12 cellular contexts compared by ENCODE assay signal in the genomic region with DNA sequence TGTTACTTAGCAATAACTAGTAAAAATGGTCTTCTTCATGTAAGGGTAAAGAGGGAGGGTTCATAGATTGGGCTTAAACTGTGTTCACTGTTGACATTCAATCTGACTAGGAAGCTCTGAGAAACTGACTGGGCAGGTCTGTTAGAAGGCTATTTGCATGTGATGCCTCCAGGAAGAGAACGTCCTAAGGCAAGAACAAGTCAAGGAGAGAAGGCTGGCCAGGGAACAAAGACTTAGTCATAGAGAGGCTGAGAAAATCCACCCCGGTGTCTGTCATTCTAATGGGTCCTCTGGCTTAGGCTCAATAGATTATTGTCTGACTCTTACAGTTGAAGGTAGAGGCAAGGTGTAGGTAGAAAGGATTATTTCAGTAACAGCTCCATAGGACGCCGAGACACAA. TPM values are rescaled to one million over a fixed set of nuclear protein-coding genes. Genes with fewer than 3 reads are reported as not detected.
DNase-seq lines count a peak whose midpoint lies in the region; ATAC-seq, FAIRE-seq and TF ChIP-seq lines count a peak whose summit lies in the region.
"Had no signal": no experiment of that assay in that cellular context is flagged by ENCODE, and none has a peak within 500 bp of the region (broad histone marks: within the 10 kb centered on the region; RNA-seq: fewer than 3 reads in every experiment).

No MANE protein-coding gene starts in this region.

- peak overlapping the region; percentile 74 to 89 (median 84) for H3K27ac Mint-ChIP-seq in CD4-positive, CD25-positive, alpha-beta regulatory T cell
- peak overlapping the region; percentile 20 to 99 (median 83) for H3K27ac Mint-ChIP-seq in naive B cell

- H3K4me3 Mint-ChIP-seq in CD4-positive, CD25-positive, alpha-beta regulatory T cell = no peak overlapping the region
- peak overlapping the region in 5 of 8 donors; percentile 54 to 80 (median 63) for H3K4me3 Mint-ChIP-seq in naive B cell

- peaks cover 26% of the 10 kb centered on the region for H3K4me1 ChIP-seq in CD4-positive, CD25-positive, alpha-beta regulatory T cell (ENCODE audit: control insufficient read depth, insufficient read depth, low read length, poor library complexity, severe bottlenecking)
- H3K4me1 ChIP-seq in breast epithelium = peaks cover under 1 to 5% of the 10 kb centered on the region in 2 donors
- H3K4me1 ChIP-seq in small intestine (ENCODE audit: control insufficient read depth in 2 of 2, insufficient read depth in 1 of 2, low read depth in 1 of 2, low read length in 1 of 2) = peaks cover 0 to 2% of the 10 kb centered on the region in 2 donors
- H3K4me1 ChIP-seq: parathyroid adenoma had no signal

- TF ChIP-seq CTCF in breast epithelium (IDR thresholded peaks at IDR 0.05) = no peak

- H3K27ac ChIP-seq in CD4-positive, CD25-positive, alpha-beta regulatory T cell (ENCODE audit: insufficient read depth, low read length, poor library complexity, severe bottlenecking) = no peak overlapping the region
- H3K27ac ChIP-seq in breast epithelium (peak overlapping the region; percentile 79), small intestine (ENCODE audit: low read depth in 1 of 2, low read length in 1 of 2) (no peak overlapping the region)
- H3K27ac ChIP-seq: parathyroid adenoma, thyroid gland had no signal

- peaks cover 4% of the 10 kb centered on the region for H3K27me3 Mint-ChIP-seq in CD4-positive, CD25-positive, alpha-beta regulatory T cell
- H3K27me3 Mint-ChIP-seq in naive B cell = no peaks in the 10 kb centered on the region

- TF ChIP-seq POLR2A in breast epithelium (IDR thresholded peaks at IDR 0.05) = no peak

- no peak overlapping the region for H3K4me3 ChIP-seq in CD4-positive, CD25-positive, alpha-beta regulatory T cell (ENCODE audit: low read depth, low read length)
- H3K4me3 ChIP-seq in breast epithelium = no peak overlapping the region
- H3K4me3 ChIP-seq in small intestine (ENCODE audit: low read depth in 1 of 2, low read length in 2 of 2) = no peak overlapping the region
- H3K4me3 ChIP-seq: thyroid gland had no signal

- H3K9me3 ChIP-seq in CD4-positive, CD25-positive, alpha-beta regulatory T cell (ENCODE audit: control insufficient read depth in 2 of 2, low read length in 2 of 2) = no peaks in the 10 kb centered on the region
- no peaks in the 10 kb centered on the region for H3K9me3 ChIP-seq in breast epithelium
- no peaks in the 10 kb centered on the region for H3K9me3 ChIP-seq in small intestine (ENCODE audit: control insufficient read depth, low read depth)
- H3K9me3 ChIP-seq: thyroid gland had no signal

- no peak for DNase-seq in CD4-positive, CD25-positive, alpha-beta regulatory T cell
- peak; percentile 68 for DNase-seq in HT1080 (ENCODE audit: low read depth)
- peak in 1 of 2 donors; percentile 53 for DNase-seq in breast epithelium (ENCODE audit: low spot score in 2 of 2)
- DNase-seq in naive B cell = no peak
- DNase-seq in retina = no peak
- DNase-seq in NOMO-1 treated with DMSO at 0.1 percent for 48 hours (lab: John Stamatoyannopoulos, UW; ENCODE audit: unreplicated experiment) = no peak
- no peak for DNase-seq in small intestine
- DNase-seq: NCI-H1092 treated with DMSO at 0.1 percent for 48 hours, NCI-H748 treated with DMSO at 0.1 percent for 48 hours, thyroid gland had no signal

- no peak for ATAC-seq in CD4-positive, CD25-positive, alpha-beta regulatory T cell (ENCODE audit: low read depth in 2 of 2)
- no peak for ATAC-seq in naive B cell (ENCODE audit: low read depth in 2 of 2)
- ATAC-seq in GM21717 (IDR thresholded peaks at IDR 0.05; ENCODE audit: unreplicated experiment) = no peak

- H3K27me3 ChIP-seq in CD4-positive, CD25-positive, alpha-beta regulatory T cell (ENCODE audit: control insufficient read depth, insufficient read depth, low read length) = no peaks in the 10 kb centered on the region
- H3K27me3 ChIP-seq in breast epithelium = no peaks in the 10 kb centered on the region
- no peaks in the 10 kb centered on the region for H3K27me3 ChIP-seq in small intestine (ENCODE audit: control insufficient read depth in 2 of 2, insufficient read depth in 2 of 2, low read length in 2 of 2)
- H3K27me3 ChIP-seq: thyroid gland had no signal

- intact Hi-C loops in breast epithelium (cut with DNase I; ENCODE audit: low total_unique reads) = no loop called here

- no peaks in the 10 kb centered on the region for H3K36me3 ChIP-seq in CD4-positive, CD25-positive, alpha-beta regulatory T cell (ENCODE audit: control insufficient read depth, insufficient read depth, low read length)
- no peaks in the 10 kb centered on the region for H3K36me3 ChIP-seq in breast epithelium
- no peaks in the 10 kb centered on the region for H3K36me3 ChIP-seq in small intestine (ENCODE audit: control insufficient read depth in 2 of 2, insufficient read depth in 2 of 2, low read length in 2 of 2)
- H3K36me3 ChIP-seq: thyroid gland had no signal

- no peaks in the 10 kb centered on the region for H3K36me3 Mint-ChIP-seq in CD4-positive, CD25-positive, alpha-beta regulatory T cell
- no peaks in the 10 kb centered on the region for H3K36me3 Mint-ChIP-seq in naive B cell

- H3K4me1 Mint-ChIP-seq in CD4-positive, CD25-positive, alpha-beta regulatory T cell = peaks cover 16 to 57% (median 53%) of the 10 kb centered on the region in 4 donors
- H3K4me1 Mint-ChIP-seq in naive B cell = peaks cover 44 to 62% (median 61%) of the 10 kb centered on the region in 3 donors

- 59 to 78% (median 70%) methylated on average over 4 of the region's 4 CpGs for WGBS in small intestine, 3 donors

- no peak for FAIRE-seq in small intestine (lab: Jason Lieb, UNC)

- no peaks in the 10 kb centered on the region for H3K9me3 Mint-ChIP-seq in CD4-positive, CD25-positive, alpha-beta regulatory T cell
- H3K9me3 Mint-ChIP-seq in naive B cell = peaks cover 0 to 3% (median 0%) of the 10 kb centered on the region in 7 donors

RNA-seq across cellular contexts. Expression of gene CD44, which starts 50.3 kb away (rescaled TPM):
- 1,181 TPM for total RNA-seq in CD4-positive, CD25-positive, alpha-beta regulatory T cell
- 100 to 1,000 TPM; 441 to 539 (median 477) TPM for polyA plus RNA-seq in CD4-positive, CD25-positive, alpha-beta regulatory T cell
- total RNA-seq in HT1080 (2014; rRNA removed; shearing (Covaris generic)) = 190 and 492 TPM in 2 replicates
- polyA plus RNA-seq in HT1080 (2015; cell fraction: cytosol; rRNA removed) = 1,395 and 1,667 TPM in 2 replicates
- 2,115 and 2,218 TPM in 2 replicates for polyA plus RNA-seq in HT1080 (2015; cell fraction: nucleus; rRNA removed)
- total RNA-seq in breast epithelium = 100 to 1,000 TPM; 255 to 348 (median 269) TPM
- polyA plus RNA-seq in naive B cell (ENCODE audit: low read depth in 6 of 6) = 100 to 1,000 TPM; 156 to 277 (median 187) TPM
- polyA plus RNA-seq in small intestine = 10 to 100 TPM in 2 of 3 donors, 1 to 10 TPM in 1; 5.4 to 89.6 (median 25.9) TPM

Comparison
In these comparisons a context has a peak if more than half of its experiments do, and no peak if none do; other contexts are left out.
1. H3K27ac ChIP-seq: peak in breast epithelium (2 of 2); none in CD4-positive, CD25-positive, alpha-beta regulatory T cell (single experiment) and small intestine (0 of 2).
2. H3K4me3 Mint-ChIP-seq: peak in naive B cell (5 of 8); none in CD4-positive, CD25-positive, alpha-beta regulatory T cell (0 of 4).